24 cellular contexts compared by ENCODE assay signal in genomic region chr10:123939591-123939990, GRCh38.
"Had no signal": no experiment of that assay in that cellular context is flagged by ENCODE, and none has a peak within 500 bp of the region (broad histone marks: within the 10 kb centered on the region; RNA-seq: fewer than 3 reads in every experiment).

No MANE protein-coding gene starts in this region.

- H3K9me3 ChIP-seq: suprapubic skin, testis, thoracic aorta, thyroid gland, tibial artery, tibial nerve, transverse colon, upper lobe of left lung, upper lobe of right lung, uterus, vagina had no signal

- DNase-seq: stimulated activated CD4-positive, alpha-beta T cell treated with anti-CD3 and anti-CD28 coated beads, Interleukin-2, amount 100 ng/mL, for 48 hours; stimulated activated CD4-positive, alpha-beta T cell treated with anti-CD3 and anti-CD28 coated beads, Interleukin-4, amount 100 ng/mL, for 1 hour; stimulated activated CD4-positive, alpha-beta T cell treated with anti-CD3 and anti-CD28 coated beads, Interleukin-4, amount 100 ng/mL, for 24 hours; stimulated activated CD4-positive, alpha-beta T cell treated with anti-CD3 and anti-CD28 coated beads, Interleukin-4, amount 100 ng/mL, for 4 hours; stimulated activated CD8-positive, alpha-beta memory T cell treated with anti-CD3 and anti-CD28 coated beads, Interleukin-4, amount 100 ng/mL, for 48 hours; stimulated activated naive B cell treated with anti-CD40 and anti-IgM and Interleukin-4, amounts not matched to agents 10 μg/mL and 1 μg/mL and 100 μg/mL, for 72 hours; stimulated activated naive CD4-positive, alpha-beta T cell; stimulated activated naive CD4-positive, alpha-beta T cell treated with Interleukin-2 at 50 U/mL for 16 hours; stimulated activated naive CD8-positive, alpha-beta T cell treated with anti-CD3 and anti-CD28 coated beads, Interleukin-15, amount 100 ng/mL, for 72 hours; stimulated activated naive CD8-positive, alpha-beta T cell treated with anti-CD3 and anti-CD28 coated beads, Interleukin-15, Interleukin-2, amounts not matched to agents 100 U/mL and 50 U/mL, for 24 hours; stomach; substantia nigra; testis; thyroid gland; transverse colon; trophoblast cell; upper lobe of left lung; upper lobe of right lung; uterus had no signal

- H3K4me1 ChIP-seq: stomach, suprapubic skin, thyroid gland, tibial artery, transverse colon, upper lobe of left lung, upper lobe of right lung, uterus, vagina had no signal

- H3K27me3 ChIP-seq: stomach, testis, thyroid gland, tibial nerve, transverse colon, upper lobe of left lung, upper lobe of right lung, uterus, vagina had no signal

- H3K36me3 ChIP-seq: stomach, suprapubic skin, thoracic aorta, thyroid gland, tibial artery, tibial nerve, transverse colon, upper lobe of left lung, upper lobe of right lung, uterus, vagina had no signal

- H3K27ac ChIP-seq: stomach, suprapubic skin, testis, thoracic aorta, thyroid gland, tibial artery, tibial nerve, transverse colon, upper lobe of left lung, upper lobe of right lung, uterus, vagina had no signal

- H3K4me3 ChIP-seq: stomach, suprapubic skin, testis, thoracic aorta, thyroid gland, tibial artery, tibial nerve, transverse colon, upper lobe of left lung, upper lobe of right lung, uterus, vagina had no signal
